In the genomic region with DNA sequence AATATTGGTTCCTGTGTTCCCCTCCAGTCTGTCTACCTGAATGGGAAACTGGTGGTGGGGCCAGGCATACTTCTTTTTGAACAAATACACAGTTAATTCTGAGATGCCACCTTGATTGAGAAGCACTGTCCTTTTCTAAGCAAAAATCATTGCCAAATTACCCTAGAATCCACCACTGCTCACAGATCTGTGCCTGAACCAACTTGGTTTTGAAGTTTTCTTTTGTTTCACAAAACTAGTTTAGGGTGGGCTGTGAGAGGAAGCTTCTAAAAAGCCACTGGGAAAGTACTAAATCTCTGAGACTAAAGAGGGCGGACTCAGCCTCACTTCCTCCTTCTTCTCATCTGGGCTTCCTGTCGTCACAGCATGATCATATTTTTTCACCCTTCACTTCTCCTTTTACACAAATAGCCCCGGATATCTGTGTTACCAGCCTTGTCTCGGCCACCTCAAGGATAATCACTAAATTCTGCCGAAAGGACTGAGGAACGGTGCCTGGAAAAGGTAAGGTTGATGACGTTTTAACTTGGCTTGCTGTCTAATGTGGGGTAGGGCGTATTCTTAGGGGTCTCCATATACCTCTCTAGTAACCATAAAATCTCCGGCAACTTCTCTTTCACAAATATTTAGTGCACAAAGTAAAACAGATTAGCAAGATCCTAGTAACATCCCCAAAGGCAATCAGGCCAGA, we compare ENCODE assay signal across 8 cellular contexts.
DNase-seq lines count a peak whose midpoint lies in the region; ATAC-seq lines count a peak whose summit lies in the region.

A gene with protein sequence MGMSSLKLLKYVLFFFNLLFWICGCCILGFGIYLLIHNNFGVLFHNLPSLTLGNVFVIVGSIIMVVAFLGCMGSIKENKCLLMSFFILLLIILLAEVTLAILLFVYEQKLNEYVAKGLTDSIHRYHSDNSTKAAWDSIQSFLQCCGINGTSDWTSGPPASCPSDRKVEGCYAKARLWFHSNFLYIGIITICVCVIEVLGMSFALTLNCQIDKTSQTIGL (plus strand): TSS at position 404 of the 691 bp plus-strand sequence. CDS start 18,261 bp downstream, outside the sequence.

- DNase-seq in activated CD4-positive, CD25-positive, alpha-beta regulatory T cell treated with anti-CD3 and anti-CD28 coated beads, Interleukin-2, amount 50 U/mL, for 16 hours (ENCODE audit: low read depth, low spot score): peak; percentile 28
- DNase-seq in activated CD4-positive, CD25-positive, alpha-beta regulatory T cell treated with anti-CD3 and anti-CD28 coated beads, Interleukin-2, amount 50 U/mL, for 72 hours: no peak
- DNase-seq in T-helper 9 cell (peak; percentile 36), EL (no peak)
- DNase-seq in effector memory CD4-positive, alpha-beta T cell: peak; percentile 38 to 47 (median 45)
- DNase-seq in stimulated activated CD8-positive, alpha-beta memory T cell treated with anti-CD3 and anti-CD28 coated beads, Interleukin-4, amount 100 ng/mL, for 48 hours: peak; percentile 48

- peaks cover 13% of the 10 kb centered on the region for H3K4me1 ChIP-seq in effector memory CD4-positive, alpha-beta T cell (ENCODE audit: control insufficient read depth, insufficient read depth, low read length, poor library complexity, severe bottlenecking)

- ATAC-seq in HG03066 (IDR thresholded peaks at IDR 0.05; ENCODE audit: low read depth, unreplicated experiment) (peak; percentile 58), GM18519 (IDR thresholded peaks at IDR 0.05; ENCODE audit: low FRiP score, unreplicated experiment) (no peak)

- no peaks in the 10 kb centered on the region for H3K27me3 ChIP-seq in effector memory CD4-positive, alpha-beta T cell (replicated peaks; ENCODE audit: control insufficient read depth, insufficient read depth, low read length, poor library complexity, severe bottlenecking)

- H3K9me3 ChIP-seq in effector memory CD4-positive, alpha-beta T cell (ENCODE audit: control insufficient read depth, low read length): no peaks in the 10 kb centered on the region

- peaks cover 12% of the 10 kb centered on the region for H3K36me3 ChIP-seq in effector memory CD4-positive, alpha-beta T cell (ENCODE audit: control insufficient read depth, insufficient read depth, low read length)

- H3K4me3 ChIP-seq in effector memory CD4-positive, alpha-beta T cell (ENCODE audit: insufficient read depth, low read depth, low read length, poor library complexity, severe bottlenecking): peak within 1 kb of the TSS; percentile 81

- H3K27ac ChIP-seq in effector memory CD4-positive, alpha-beta T cell (ENCODE audit: insufficient read depth, low read length, poor library complexity, severe bottlenecking): peak within 1 kb of the TSS; percentile 94

Comparison
In these comparisons a context has a peak if more than half of its experiments do, and no peak if none do; other contexts are left out.
1. DNase-seq: peak in activated CD4-positive, CD25-positive, alpha-beta regulatory T cell treated with anti-CD3 and anti-CD28 coated beads, Interleukin-2, amount 50 U/mL, for 16 hours (single experiment), T-helper 9 cell (single experiment), effector memory CD4-positive, alpha-beta T cell (3 of 3) and stimulated activated CD8-positive, alpha-beta memory T cell treated with anti-CD3 and anti-CD28 coated beads, Interleukin-4, amount 100 ng/mL, for 48 hours (single experiment); none in activated CD4-positive, CD25-positive, alpha-beta regulatory T cell treated with anti-CD3 and anti-CD28 coated beads, Interleukin-2, amount 50 U/mL, for 72 hours (single experiment) and EL (single experiment).